ENCODE assay signal across 24 cellular contexts in the genomic region with DNA sequence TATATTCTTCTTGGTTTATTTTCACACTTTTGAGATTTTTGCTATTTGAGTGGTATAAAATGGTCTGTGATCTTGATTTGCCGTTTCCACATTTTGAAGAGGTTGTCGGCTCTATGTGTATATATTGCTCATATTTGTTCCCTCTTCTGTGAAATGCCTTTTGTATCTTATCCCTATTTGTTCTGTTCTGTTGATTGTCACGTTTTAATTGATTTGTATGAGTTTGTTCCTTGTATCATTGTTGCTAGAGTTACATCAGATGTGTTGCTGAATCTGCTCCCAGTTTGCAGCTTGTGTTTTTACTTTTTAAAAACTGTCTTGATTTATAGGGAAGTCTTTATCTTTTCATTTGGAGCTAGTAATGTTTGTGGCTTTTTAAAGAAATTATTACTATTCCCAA.
"Had no signal": no experiment of that assay in that cellular context is flagged by ENCODE, and none has a peak within 500 bp of the region (broad histone marks: within the 10 kb centered on the region; RNA-seq: fewer than 3 reads in every experiment).

No MANE protein-coding gene starts in this region.

- H3K4me1 ChIP-seq: parathyroid adenoma, uterus had no signal

- H3K27ac ChIP-seq: coronary artery, dorsolateral prefrontal cortex, parathyroid adenoma, right atrium auricular region, spleen, uterus had no signal

- FAIRE-seq: frontal cortex, keratinocyte had no signal

- H3K27ac Mint-ChIP-seq: activated B cell treated with CpG ODN at 0.5 μM for 24 hours; activated CD8-positive, alpha-beta T cell treated with anti-CD3 and anti-CD28 coated beads for 36 hours; activated naive CD8-positive, alpha-beta T cell treated with anti-CD3 and anti-CD28 coated beads, Interleukin-2, amount 50 U/mL, for 24 hours; T-helper 2 cell treated with Interferon-gamma antibody and Interleukin-4, amounts not matched to agents 5 μg/mL and 100 μg/mL, for 36 hours; type B pancreatic cell had no signal

- H2AFZ ChIP-seq: parathyroid adenoma had no signal

- H3K27me3 ChIP-seq: dorsolateral prefrontal cortex, right atrium auricular region, spleen, uterus had no signal

- H3K36me3 ChIP-seq: uterus had no signal

- H3K9me3 Mint-ChIP-seq: activated B cell treated with CpG ODN at 0.5 μM for 24 hours; activated naive CD8-positive, alpha-beta T cell treated with anti-CD3 and anti-CD28 coated beads, Interleukin-2, amount 50 U/mL, for 24 hours; activated T-cell treated with anti-CD3 and anti-CD28 coated beads, Interleukin-2, amount 50 U/mL, for 4 hours had no signal

- H3K4me3 Mint-ChIP-seq: activated B cell treated with CpG ODN at 0.5 μM for 24 hours; activated CD8-positive, alpha-beta T cell treated with anti-CD3 and anti-CD28 coated beads for 36 hours; activated naive CD8-positive, alpha-beta T cell treated with anti-CD3 and anti-CD28 coated beads, Interleukin-2, amount 50 U/mL, for 24 hours; activated T-cell treated with anti-CD3 and anti-CD28 coated beads, Interleukin-2, amount 50 U/mL, for 4 hours; neural crest cell; T-helper 2 cell treated with Interferon-gamma antibody and Interleukin-4, amounts not matched to agents 5 μg/mL and 100 μg/mL, for 36 hours; type B pancreatic cell had no signal

- ATAC-seq: activated CD8-positive, alpha-beta T cell treated with anti-CD3 and anti-CD28 coated beads for 36 hours; activated naive CD8-positive, alpha-beta T cell treated with anti-CD3 and anti-CD28 coated beads, Interleukin-2, amount 50 U/mL, for 24 hours; activated T-cell treated with anti-CD3 and anti-CD28 coated beads, Interleukin-2, amount 50 U/mL, for 4 hours; left cardiac atrium; left ventricle myocardium superior had no signal

- H3K4me3 ChIP-seq: coronary artery, dorsolateral prefrontal cortex, right atrium auricular region, spleen, uterus had no signal

- DNase-seq: activated B cell treated with CpG ODN at 0.5 μM for 24 hours; activated CD4-positive, alpha-beta T cell treated with anti-CD3 and anti-CD28 coated beads, Interleukin-2, amount 50 U/mL, for 1 hour; activated CD8-positive, alpha-beta T cell treated with anti-CD3 and anti-CD28 coated beads for 36 hours; activated naive CD4-positive, alpha-beta T cell treated with Interleukin-2 at 50 U/mL for 16 hours; activated naive CD8-positive, alpha-beta T cell treated with anti-CD3 and anti-CD28 coated beads, Interleukin-2, amount 50 U/mL, for 24 hours; activated T-cell treated with anti-CD3 and anti-CD28 coated beads, Interleukin-2, amount 50 U/mL, for 4 hours; cerebellar nuclear complex; dorsolateral prefrontal cortex; effector memory CD4-positive, alpha-beta T cell; left cardiac atrium; left ventricle myocardium superior; nucleus accumbens; spleen; stimulated activated naive CD4-positive, alpha-beta T cell treated with Interleukin-2 at 50 U/mL for 16 hours; T-helper 1 cell; uterus had no signal

- H3K27me3 Mint-ChIP-seq: activated B cell treated with CpG ODN at 0.5 μM for 24 hours; activated CD8-positive, alpha-beta T cell treated with anti-CD3 and anti-CD28 coated beads for 36 hours; activated naive CD8-positive, alpha-beta T cell treated with anti-CD3 and anti-CD28 coated beads, Interleukin-2, amount 50 U/mL, for 24 hours; type B pancreatic cell had no signal

- H3K9ac ChIP-seq: parathyroid adenoma had no signal

- H3K9me3 ChIP-seq: right atrium auricular region, uterus had no signal
